In genomic region chr7:14974688-14975087, GRCh38 we compare ENCODE assay signal across 33 cellular contexts.
"Had no signal": no experiment of that assay in that cellular context is flagged by ENCODE, and none has a peak within 500 bp of the region (broad histone marks: within the 10 kb centered on the region; RNA-seq: fewer than 3 reads in every experiment).

No MANE protein-coding gene starts in this region.

- H3K27me3 ChIP-seq: ascending aorta, cardiac muscle cell had no signal

- H3K27ac ChIP-seq: ascending aorta, cardiac muscle cell, VCaP had no signal

- H3K4me3 ChIP-seq: ascending aorta, cardiac muscle cell had no signal

- DNase-seq: activated CD4-positive, alpha-beta memory T cell treated with anti-CD3 and anti-CD28 coated beads, Interleukin-2, amount 10 ng/mL, durations not matched to agents 7 days and 5 days; activated CD4-positive, alpha-beta T cell treated with anti-CD3 and anti-CD28 coated beads for 1 hour; activated CD4-positive, alpha-beta T cell treated with anti-CD3 and anti-CD28 coated beads for 36 hours; activated CD4-positive, alpha-beta T cell treated with anti-CD3 and anti-CD28 coated beads for 48 hours; activated CD4-positive, alpha-beta T cell treated with anti-CD3 and anti-CD28 coated beads, Interleukin-2, amount 10 ng/mL, durations not matched to agents 7 days and 5 days; activated CD4-positive, alpha-beta T cell treated with anti-CD3 and anti-CD28 coated beads, Interleukin-2, amount 50 U/mL, for 48 hours; activated CD4-positive, CD25-positive, alpha-beta regulatory T cell; activated CD8-positive, alpha-beta memory T cell treated with anti-CD3 and anti-CD28 coated beads for 24 hours; activated CD8-positive, alpha-beta memory T cell treated with anti-CD3 and anti-CD28 coated beads, Interleukin-2, amount 10 ng/mL, durations not matched to agents 7 days and 5 days; activated CD8-positive, alpha-beta memory T cell treated with anti-CD3 and anti-CD28 coated beads, Interleukin-2, amount 50 U/mL, for 48 hours; activated CD8-positive, alpha-beta T cell treated with anti-CD3 and anti-CD28 coated beads, Interleukin-2, amount 10 ng/mL, durations not matched to agents 7 days and 5 days; activated effector memory CD4-positive, alpha-beta T cell treated with Interleukin-2 at 50 U/mL for 16 hours; activated gamma-delta T cell; activated naive CD4-positive, alpha-beta T cell treated with anti-CD3 and anti-CD28 coated beads, Interleukin-2, amount 10 ng/mL, durations not matched to agents 7 days and 5 days; activated naive CD4-positive, alpha-beta T cell treated with Interleukin-2 at 50 U/mL for 16 hours; activated naive CD8-positive, alpha-beta T cell treated with anti-CD3 and anti-CD28 coated beads, Interleukin-2, amount 10 ng/mL, durations not matched to agents 7 days and 5 days; activated naive CD8-positive, alpha-beta T cell treated with anti-CD3 and anti-CD28 coated beads, Interleukin-2, amount 50 U/mL, for 24 hours; activated T-cell treated with anti-CD3 and anti-CD28 coated beads, Interleukin-2, amount 50 U/mL, for 24 hours; activated T-cell treated with anti-CD3 and anti-CD28 coated beads, Interleukin-2, amount 50 U/mL, for 48 hours; amygdala; anterior cingulate cortex; caudate nucleus; cerebellar nuclear complex; T-helper 1 cell; T-helper 2 cell; T-helper 9 cell had no signal

- H3K9me3 ChIP-seq: ascending aorta had no signal

- H3K36me3 ChIP-seq: ascending aorta, cardiac muscle cell had no signal

- H3K4me1 ChIP-seq: ascending aorta had no signal

- FAIRE-seq: bronchial epithelial cell, TTC549 had no signal

- ATAC-seq: activated CD4-positive, alpha-beta T cell treated with anti-CD3 and anti-CD28 coated beads for 36 hours; activated CD4-positive, CD25-positive, alpha-beta regulatory T cell treated with anti-CD3 and anti-CD28 coated beads, Interleukin-2, amount 50 U/mL, for 24 hours; activated CD8-positive, alpha-beta memory T cell treated with anti-CD3 and anti-CD28 coated beads, Interleukin-2, amount 10 ng/mL, durations not matched to agents 7 days and 5 days; activated CD8-positive, alpha-beta T cell treated with anti-CD3 and anti-CD28 coated beads, Interleukin-2, amount 10 ng/mL, durations not matched to agents 7 days and 5 days; activated naive CD8-positive, alpha-beta T cell treated with anti-CD3 and anti-CD28 coated beads, Interleukin-2, amount 50 U/mL, for 24 hours; WTC11 had no signal
